Comparison of ENCODE assay signal across 18 cellular contexts in the genomic region with DNA sequence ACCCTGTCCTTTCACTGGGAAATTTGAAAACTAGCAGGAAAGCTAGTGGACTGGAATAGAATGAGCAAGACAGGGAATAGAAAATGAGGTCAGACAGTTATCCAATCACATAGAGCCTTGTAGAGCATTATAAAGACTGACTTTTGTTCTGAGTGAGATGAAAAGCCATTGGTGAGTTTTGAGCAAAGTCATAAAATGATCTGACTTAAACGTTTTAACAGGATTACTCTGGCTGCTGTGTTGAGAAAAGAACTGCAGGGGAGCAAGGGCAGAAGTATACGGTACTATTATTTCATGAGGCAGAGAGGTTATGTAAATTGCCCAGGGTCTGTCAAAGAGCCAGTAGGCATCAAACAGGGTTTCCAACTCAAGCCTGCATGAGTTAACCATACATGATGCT.
"Had no signal": no experiment of that assay in that cellular context is flagged by ENCODE, and none has a peak within 500 bp of the region (broad histone marks: within the 10 kb centered on the region; RNA-seq: fewer than 3 reads in every experiment).

No MANE protein-coding gene starts in this region.

- H3K9ac ChIP-seq: KMS-11 had no signal

- H3K4me3 ChIP-seq: K562, SJCRH30, SK-N-MC had no signal

- H3K36me3 Mint-ChIP-seq: IgD-negative memory B cell had no signal

- H3K4me3 Mint-ChIP-seq: IgD-negative memory B cell had no signal

- H3K27ac Mint-ChIP-seq: IgD-negative memory B cell had no signal

- H3K4me2 ChIP-seq: KMS-11 had no signal

- H3K27ac ChIP-seq: HL-60, KMS-11, SJCRH30, SK-N-MC had no signal

- H3K27me3 Mint-ChIP-seq: IgD-negative memory B cell had no signal

- FAIRE-seq: HTR-8/SVneo, K562 had no signal

- H3K4me1 Mint-ChIP-seq: IgD-negative memory B cell had no signal

- H3K36me3 ChIP-seq: SJCRH30 had no signal

- DNase-seq: Kasumi-1, MM.1S, NCI-H1092 treated with DMSO at 0.1 percent for 48 hours, NCI-H1436, NCI-H187, NCI-H2029, NCI-H2227 treated with DMSO at 0.1 percent for 48 hours, NCI-H524 treated with DMSO at 0.1 percent for 48 hours, PC-3, SHP77 treated with DMSO at 0.1 percent for 48 hours, SJCRH30, T-helper 2 cell had no signal

- H3K27me3 ChIP-seq: SJCRH30 had no signal
